In genomic region chr1:230415405-230416119, GRCh38 we compare ENCODE assay signal across 12 cellular contexts. TPM values are rescaled to one million over a fixed set of nuclear protein-coding genes. Genes with fewer than 3 reads are reported as not detected.
"Had no signal": no experiment of that assay in that cellular context is flagged by ENCODE, and none has a peak within 500 bp of the region (broad histone marks: within the 10 kb centered on the region; RNA-seq: fewer than 3 reads in every experiment).

No MANE protein-coding gene starts in this region.

- H3K9me3 ChIP-seq: thyroid gland had no signal

- H3K36me3 ChIP-seq: cardiac muscle cell, left lung, thyroid gland had no signal

- DNase-seq: activated CD4-positive, alpha-beta T cell treated with anti-CD3 and anti-CD28 coated beads for 4 hours; activated naive CD4-positive, alpha-beta T cell treated with Interleukin-2 at 50 U/mL for 16 hours; foreskin keratinocyte; islet precursor cell; left lung; mesenchymal stem cell; occipital lobe; stimulated activated CD4-positive, alpha-beta T cell treated with anti-CD3 and anti-CD28 coated beads, Interleukin-15, amount 100 ng/mL, for 24 hours; thyroid gland had no signal

- H3K4me1 Mint-ChIP-seq: nephron had no signal

- ATAC-seq: foreskin keratinocyte, left lung had no signal

- H3K4me1 ChIP-seq: foreskin keratinocyte, left lung, thyroid gland had no signal

- H3K27me3 ChIP-seq: cardiac muscle cell, thyroid gland had no signal

- H3K4me3 Mint-ChIP-seq: nephron had no signal

- H3K27ac Mint-ChIP-seq: nephron had no signal

- H3K27ac ChIP-seq: cardiac muscle cell, foreskin keratinocyte, left lung, thyroid gland had no signal

- H3K4me3 ChIP-seq: cardiac muscle cell, left lung, thyroid gland had no signal

RNA-seq across cellular contexts. Expression of gene PGBD5, which starts 10.6 kb away (rescaled TPM):
- total RNA-seq: endothelial cell of umbilical vein had no signal
